Comparison of ENCODE assay signal across 8 cellular contexts in the genomic region with DNA sequence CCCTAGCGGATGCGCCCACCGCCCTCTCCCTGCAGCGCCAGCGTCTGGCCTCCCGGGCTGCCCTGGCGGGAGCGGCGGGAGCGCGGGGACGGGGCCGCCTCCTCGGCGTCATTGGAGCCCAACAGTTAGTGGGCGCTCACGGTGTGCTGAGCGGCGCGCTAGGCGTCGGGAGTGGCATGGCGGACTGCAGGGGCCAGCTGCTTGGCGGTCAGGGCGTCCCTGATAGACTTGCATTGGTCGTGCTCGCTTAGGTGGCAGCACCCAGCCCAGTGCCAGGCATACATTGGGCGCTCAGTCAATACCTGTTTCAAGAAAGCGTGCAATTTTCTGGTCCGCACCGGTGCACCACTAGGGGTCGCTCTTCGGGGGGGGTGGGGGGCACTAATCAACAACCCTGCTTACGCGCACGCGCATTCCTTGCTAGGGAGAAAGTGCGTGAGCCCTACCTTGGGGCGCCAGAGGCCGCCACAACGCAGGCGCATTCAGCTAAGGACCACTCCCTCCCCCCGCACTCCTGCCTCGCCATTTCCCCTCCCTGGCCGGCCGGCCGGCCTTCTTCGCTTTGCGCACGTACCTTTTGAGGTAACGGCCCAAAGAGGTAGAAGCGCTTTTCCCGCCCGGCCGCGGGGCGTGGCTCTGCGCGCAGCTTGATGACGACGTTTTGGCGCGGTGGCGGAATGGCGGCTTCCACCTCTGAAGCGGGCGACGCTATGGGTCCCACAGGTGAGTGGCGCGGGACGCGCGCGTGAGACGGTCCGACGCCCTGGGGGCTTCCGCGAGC. TPM values are rescaled to one million over a fixed set of nuclear protein-coding genes. Genes with fewer than 3 reads are reported as not detected.
A peak's percentile ranks its signal among the peaks of the same experiment; 100 is the strongest.
DNase-seq lines count a peak whose midpoint lies in the region; ATAC-seq and TF ChIP-seq lines count a peak whose summit lies in the region.

No MANE protein-coding gene starts in this region.

- POLR2A ChIA-PET in PC-9 (lab: Charles Lee; ENCODE audit: unreplicated experiment), result no interaction called here

- no peaks in the 10 kb centered on the region for H3K27me3 Mint-ChIP-seq in activated T-cell treated with anti-CD3 and anti-CD28 coated beads, Interleukin-2, amount 50 U/mL, for 4 hours (ENCODE audit: low read depth)

- H3K4me3 ChIP-seq in DOHH2 (ENCODE audit: low read length) (peak overlapping the region; percentile 90), PC-9 (peak overlapping the region; percentile 80), esophagus muscularis mucosa (peak overlapping the region; percentile 88 to 93 (median 90)), muscle layer of duodenum (ENCODE audit: low read depth in 1 of 2, low read length in 2 of 2) (peak overlapping the region; percentile 80 to 83)

- H3K36me3 ChIP-seq in DOHH2 (ENCODE audit: control insufficient read depth, low read length), result peaks cover 69% of the 10 kb centered on the region
- H3K36me3 ChIP-seq in PC-9 (ENCODE audit: low read depth), result no peaks in the 10 kb centered on the region
- peaks cover 0 to 10% (median 2%) of the 10 kb centered on the region in 4 donors for H3K36me3 ChIP-seq in esophagus muscularis mucosa
- H3K36me3 ChIP-seq in muscle layer of duodenum (ENCODE audit: control insufficient read depth in 1 of 2, insufficient read depth in 2 of 2, low read length in 2 of 2), result no peaks in the 10 kb centered on the region

- DNase-seq in KG1 (lab: John Stamatoyannopoulos, UW) (peak; percentile 100), PC-9 (peak; percentile 91 to 96), esophagus muscularis mucosa (ENCODE audit: extremely low spot score) (peak; percentile 96)
- peak; percentile 88 for DNase-seq in activated T-cell treated with anti-CD3 and anti-CD28 coated beads, Interleukin-2, amount 50 U/mL, for 4 hours
- peak; percentile 93 for DNase-seq in stimulated activated CD8-positive, alpha-beta memory T cell treated with anti-CD3 and anti-CD28 coated beads, Interleukin-7, amount 100 ng/mL, for 24 hours (ENCODE audit: low read depth)

- H3K4me2 ChIP-seq in DOHH2 (ENCODE audit: low read length), result peak overlapping the region; percentile 73
- H3K4me2 ChIP-seq in PC-9, result peak overlapping the region; percentile 91

- peak overlapping the region; percentile 96 for H3K4me3 Mint-ChIP-seq in activated T-cell treated with anti-CD3 and anti-CD28 coated beads, Interleukin-2, amount 50 U/mL, for 4 hours

- no TSS peak for BruUV-seq in PC-9 (replicated peaks; lab: Mats Ljungman, UMichigan)

- peak; percentile 95 for TF ChIP-seq CTCF in DOHH2 (IDR thresholded peaks at IDR 0.05; ENCODE audit: low read depth, low read length, poor library complexity, severe bottlenecking)
- peak; percentile 87 for TF ChIP-seq CTCF in PC-9 (conservative IDR thresholded peaks at IDR 0.05)
- peak; percentile 55 to 81 (median 57) for TF ChIP-seq CTCF in esophagus muscularis mucosa (IDR thresholded peaks at IDR 0.05)

- WGBS in esophagus muscularis mucosa, result 0% methylated on average over 26 of the region's 79 CpGs

- H3K79me2 ChIP-seq in DOHH2 (ENCODE audit: control insufficient read depth, low read length) (peaks cover 98% of the 10 kb centered on the region), PC-9 (ENCODE audit: low read depth) (peaks cover 60% of the 10 kb centered on the region)

- H2AFZ ChIP-seq in PC-9, result peak overlapping the region; percentile 58; the same call in 1 of the 2 replicates

- H3K27me3 ChIP-seq in DOHH2 (ENCODE audit: control insufficient read depth, low read length), result no peaks in the 10 kb centered on the region
- no peaks in the 10 kb centered on the region for H3K27me3 ChIP-seq in PC-9 (ENCODE audit: insufficient read depth, low read depth)
- H3K27me3 ChIP-seq in esophagus muscularis mucosa, result no peaks in the 10 kb centered on the region
- H3K27me3 ChIP-seq in muscle layer of duodenum (ENCODE audit: low read depth, low read length), result no peaks in the 10 kb centered on the region

- H3K27ac ChIP-seq in DOHH2 (ENCODE audit: low read depth, low read length) (peak overlapping the region; percentile 75), PC-9 (peak overlapping the region; percentile 72), esophagus muscularis mucosa (replicated peaks in 1 of 4) (peak overlapping the region; percentile 88 to 92 (median 90)), muscle layer of duodenum (ENCODE audit: low read length) (peak overlapping the region; percentile 79)

- ATAC-seq in GM21737 (IDR thresholded peaks at IDR 0.05; ENCODE audit: unreplicated experiment), result peak; percentile 64
- ATAC-seq in activated T-cell treated with anti-CD3 and anti-CD28 coated beads, Interleukin-2, amount 50 U/mL, for 4 hours, result peak; percentile 75 to 80

- CTCF ChIA-PET in PC-9 (lab: Charles Lee), result interaction anchor here (0.6 to 1.0 kb wide), 6 partner anchors 181 to 938 kb away, joined by 3 to 5 read pairs (median 4); no protein-coding TSS in a partner anchor

- intact Hi-C loops in PC-9 (cut with micrococcal nuclease; ENCODE audit: unreplicated experiment) (no loop called here), esophagus muscularis mucosa (cut with DNase I) (loop anchor here (5.0 to 10.0 kb wide), 2 partner anchors 80 to 182 kb away; no protein-coding TSS in a partner anchor)

- peaks cover 7% of the 10 kb centered on the region for H3K36me3 Mint-ChIP-seq in activated T-cell treated with anti-CD3 and anti-CD28 coated beads, Interleukin-2, amount 50 U/mL, for 4 hours (ENCODE audit: insufficient read depth)

- H3K4me1 Mint-ChIP-seq in activated T-cell treated with anti-CD3 and anti-CD28 coated beads, Interleukin-2, amount 50 U/mL, for 4 hours (ENCODE audit: low read depth), result peaks cover 35% of the 10 kb centered on the region

- H3K9me3 ChIP-seq in DOHH2 (ENCODE audit: control insufficient read depth, insufficient read depth, low read length) (no peaks in the 10 kb centered on the region), PC-9 (ENCODE audit: insufficient read depth, low read depth) (no peaks in the 10 kb centered on the region), esophagus muscularis mucosa (no peaks in the 10 kb centered on the region), muscle layer of duodenum (ENCODE audit: control insufficient read depth in 1 of 2, low read length in 2 of 2) (no peaks in the 10 kb centered on the region)

- TF ChIP-seq EP300 in esophagus muscularis mucosa (IDR thresholded peaks at IDR 0.05), result no peak

- TF ChIP-seq POLR2A in esophagus muscularis mucosa (IDR thresholded peaks at IDR 0.05; ENCODE audit: low read depth), result no peak

- H3K9me3 Mint-ChIP-seq in activated T-cell treated with anti-CD3 and anti-CD28 coated beads, Interleukin-2, amount 50 U/mL, for 4 hours, result no peaks in the 10 kb centered on the region

- H3K4me1 ChIP-seq in DOHH2 (ENCODE audit: control insufficient read depth, low read length) (peaks cover 36% of the 10 kb centered on the region), PC-9 (replicated peaks; ENCODE audit: insufficient read depth) (no peaks in the 10 kb centered on the region), esophagus muscularis mucosa (peaks cover 23 to 39% (median 33%) of the 10 kb centered on the region in 4 donors), muscle layer of duodenum (ENCODE audit: control insufficient read depth in 1 of 2, insufficient read depth in 2 of 2, low read length in 2 of 2) (peaks cover 0 to 27% of the 10 kb centered on the region in 2 donors)

- no peaks in the 10 kb centered on the region for H3K9me2 ChIP-seq in DOHH2 (replicated peaks; ENCODE audit: control insufficient read depth, low read length)
- no peaks in the 10 kb centered on the region for H3K9me2 ChIP-seq in PC-9 (ENCODE audit: insufficient read depth)

- H3F3A ChIP-seq in DOHH2 (ENCODE audit: control insufficient read depth, insufficient read depth) (no peaks in the 10 kb centered on the region), PC-9 (ENCODE audit: insufficient read depth, low read depth) (no peaks in the 10 kb centered on the region)

- H4K20me1 ChIP-seq in DOHH2 (ENCODE audit: control insufficient read depth, insufficient read depth, low read depth, low read length), result peaks cover 8% of the 10 kb centered on the region; the same call in 1 of the 2 replicates
- no peaks in the 10 kb centered on the region for H4K20me1 ChIP-seq in PC-9 (ENCODE audit: insufficient read depth)

RNA-seq across cellular contexts. Expression of a gene that starts 0.4 kb away (rescaled TPM):
- total RNA-seq in PC-9 (2021), result 202 and 229 TPM in 2 replicates
- 100 to 1,000 TPM in 2 of 3 donors, 10 to 100 TPM in 1; 54.5 to 166 (median 115) TPM for total RNA-seq in activated T-cell treated with anti-CD3 and anti-CD28 coated beads, Interleukin-2, amount 50 U/mL, for 4 hours
- total RNA-seq in esophagus muscularis mucosa, result 100 to 1,000 TPM in 1 of 4 donors, 10 to 100 TPM in 3; 74.8 to 107 (median 88.9) TPM

RNA-seq across cellular contexts. Expression of a gene that starts 16.7 kb away (rescaled TPM):
- total RNA-seq in PC-9 (2021), result not detected in 2 replicates
- not detected for total RNA-seq in activated T-cell treated with anti-CD3 and anti-CD28 coated beads, Interleukin-2, amount 50 U/mL, for 4 hours
- not detected for total RNA-seq in esophagus muscularis mucosa

RNA-seq across cellular contexts. Expression of a gene that starts 35.1 kb away (rescaled TPM):
- total RNA-seq in PC-9 (2021) (3.4 and 4.0 TPM in 2 replicates), esophagus muscularis mucosa (1 to 10 TPM; 4.2 to 8.5 (median 7.2) TPM)
- 1 to 10 TPM in 2 of 3 donors, under 1 TPM in 1; 0.90 to 1.2 (median 1.0) TPM for total RNA-seq in activated T-cell treated with anti-CD3 and anti-CD28 coated beads, Interleukin-2, amount 50 U/mL, for 4 hours

Comparison
In these comparisons a context has a peak if more than half of its experiments do, and no peak if none do; other contexts are left out.
1. Peak in every context shown above with its lines: DNase-seq, ATAC-seq, H3K4me3 ChIP-seq and H3K27ac ChIP-seq.